13 cellular contexts compared by ENCODE assay signal in genomic region chr6:45822864-45823263, GRCh38.
"Had no signal": no experiment of that assay in that cellular context is flagged by ENCODE, and none has a peak within 500 bp of the region (broad histone marks: within the 10 kb centered on the region; RNA-seq: fewer than 3 reads in every experiment).

No MANE protein-coding gene starts in this region.

- H3K4me1 Mint-ChIP-seq: mesothelial cell of epicardium, neural crest cell, T-helper 17 cell had no signal

- H3K27me3 Mint-ChIP-seq: activated naive CD4-positive, alpha-beta T cell treated with anti-CD3 and anti-CD28 coated beads, Interleukin-2, amount 10 ng/mL, durations not matched to agents 7 days and 5 days; dendritic cell treated with granulocyte-macrophage colony-stimulating factor and Interleukin-4, amounts not matched to agents 40 ng/mL and 50 ng/mL, for 4 days; T-helper 17 cell had no signal

- ATAC-seq: heart right ventricle, left lung, T-helper 17 cell, upper lobe of right lung had no signal

- H3K4me3 Mint-ChIP-seq: activated naive CD4-positive, alpha-beta T cell treated with anti-CD3 and anti-CD28 coated beads, Interleukin-2, amount 10 ng/mL, durations not matched to agents 7 days and 5 days; dendritic cell treated with granulocyte-macrophage colony-stimulating factor and Interleukin-4, amounts not matched to agents 40 ng/mL and 50 ng/mL, for 4 days; mesothelial cell of epicardium; neural crest cell; T-helper 17 cell had no signal

- DNase-seq: activated CD4-positive, alpha-beta T cell treated with anti-CD3 and anti-CD28 coated beads for 4 hours; amygdala; effector memory CD4-positive, alpha-beta T cell; esophagus squamous epithelium; heart right ventricle; left lung; T-helper 17 cell; upper lobe of right lung; WERI-Rb-1 had no signal

- H3K36me3 Mint-ChIP-seq: activated naive CD4-positive, alpha-beta T cell treated with anti-CD3 and anti-CD28 coated beads, Interleukin-2, amount 10 ng/mL, durations not matched to agents 7 days and 5 days; mesothelial cell of epicardium had no signal

- H3K27ac Mint-ChIP-seq: activated naive CD4-positive, alpha-beta T cell treated with anti-CD3 and anti-CD28 coated beads, Interleukin-2, amount 10 ng/mL, durations not matched to agents 7 days and 5 days; dendritic cell treated with granulocyte-macrophage colony-stimulating factor and Interleukin-4, amounts not matched to agents 40 ng/mL and 50 ng/mL, for 4 days; mesothelial cell of epicardium; T-helper 17 cell had no signal
